Comparison of ENCODE assay signal across 1 cellular context in genomic region chr6:63598251-63599036, GRCh38.
TF ChIP-seq lines count a peak whose summit lies in the region.

No MANE protein-coding gene starts in this region.

TF ChIP-seq in HepG2, 621 proteins besides CTCF, POLR2A, EP300 and RAD21 (continued from another document):
- TF ChIP-seq ZNF672 (CRISPR knock-in tag; IDR thresholded peaks at IDR 0.05) (no peak), HINFP (CRISPR knock-in tag; IDR thresholded peaks at IDR 0.05; ENCODE audit: low read depth) (peak; percentile 81), EZH2 (conservative IDR thresholded peaks at IDR 0.05; ENCODE audit: low read depth, low read length) (no peak), TRIM22 (IDR thresholded peaks at IDR 0.05) (no peak), KLF12 (CRISPR knock-in tag; IDR thresholded peaks at IDR 0.05; ENCODE audit: borderline replicate concordance) (0 out of 2 replicates have a peak, but pooled peaks have one; percentile 67), IKZF5 (CRISPR knock-in tag; IDR thresholded peaks at IDR 0.05) (peak; percentile 70; the same call in 1 of the 2 replicates), SATB2 (CRISPR knock-in tag; IDR thresholded peaks at IDR 0.05) (no peak), RARG (CRISPR knock-in tag; IDR thresholded peaks at IDR 0.05; ENCODE audit: low read depth) (no peak), FOXJ3 (CRISPR knock-in tag; IDR thresholded peaks at IDR 0.05; ENCODE audit: borderline replicate concordance) (peak; percentile 81; the same call in 1 of the 2 replicates), ZNF557 (CRISPR knock-in tag; IDR thresholded peaks at IDR 0.05) (peak; percentile 89), HNF4A (CRISPR knock-in tag; IDR thresholded peaks at IDR 0.05) (peak; percentile 60), HMGXB4 (CRISPR knock-in tag; IDR thresholded peaks at IDR 0.05; ENCODE audit: borderline replicate concordance in 1 of 2, low read depth in 1 of 2) (peak; percentile 79 to 96), IRX3 (CRISPR knock-in tag; IDR thresholded peaks at IDR 0.05; ENCODE audit: borderline replicate concordance, low read depth) (no peak), ZNF660 (CRISPR knock-in tag; IDR thresholded peaks at IDR 0.05; ENCODE audit: borderline replicate concordance, low read depth) (no peak), ZNF34 (CRISPR knock-in tag; IDR thresholded peaks at IDR 0.05; ENCODE audit: borderline replicate concordance) (no peak), ZNF10 (CRISPR knock-in tag; IDR thresholded peaks at IDR 0.05; ENCODE audit: borderline replicate concordance, low read depth) (no peak), ZSCAN21 (CRISPR knock-in tag; IDR thresholded peaks at IDR 0.05; ENCODE audit: borderline replicate concordance) (no peak; the same call in 1 of the 2 replicates), ELK4 (CRISPR knock-in tag; IDR thresholded peaks at IDR 0.05; ENCODE audit: borderline replicate concordance) (no peak)
